Comparison of ENCODE assay signal across 8 cellular contexts in genomic region chr12:53995311-53996187, GRCh38. TPM values are rescaled to one million over a fixed set of nuclear protein-coding genes. Genes with fewer than 3 reads are reported as not detected.
DNase-seq lines count a peak whose midpoint lies in the region; ATAC-seq and TF ChIP-seq lines count a peak whose summit lies in the region.

No MANE protein-coding gene starts in this region.

- peaks cover 39% of the 10 kb centered on the region for H3K27me3 Mint-ChIP-seq in endothelial cell (ENCODE audit: unreplicated experiment)
- H3K27me3 Mint-ChIP-seq in natural killer cell treated with Interleukin-12 subunit alpha and Interleukin-12 subunit beta and Interleukin-15 and Interleukin-18, amount 100 ng/mL, for 72 hours, result peaks cover 70 to 75% of the 10 kb centered on the region in 2 donors

- peaks cover 41% of the 10 kb centered on the region for H3K4me1 ChIP-seq in OCI-LY3 (ENCODE audit: low read length)

- H3K4me2 ChIP-seq in OCI-LY3 (ENCODE audit: low read length), result peak overlapping the region; percentile 95

- ATAC-seq in natural killer cell treated with Interleukin-12 subunit alpha and Interleukin-12 subunit beta and Interleukin-15 and Interleukin-18, amount 100 ng/mL, for 72 hours, result peak; percentile 29 to 63
- ATAC-seq in HG03196 (IDR thresholded peaks at IDR 0.05; ENCODE audit: unreplicated experiment), result no peak
- ATAC-seq in HG02870 (IDR thresholded peaks at IDR 0.05; ENCODE audit: unreplicated experiment), result no peak

- H3K4me3 Mint-ChIP-seq in endothelial cell (ENCODE audit: unreplicated experiment), result peak overlapping the region; percentile 42
- peak overlapping the region; percentile 88 for H3K4me3 Mint-ChIP-seq in natural killer cell treated with Interleukin-12 subunit alpha and Interleukin-12 subunit beta and Interleukin-15 and Interleukin-18, amount 100 ng/mL, for 72 hours

- no peaks in the 10 kb centered on the region for H3K36me3 ChIP-seq in OCI-LY3 (replicated peaks; ENCODE audit: low read depth, low read length)

- no peaks in the 10 kb centered on the region for H3K79me2 ChIP-seq in OCI-LY3 (ENCODE audit: low read length)

- H3K36me3 Mint-ChIP-seq in endothelial cell (ENCODE audit: low read depth, unreplicated experiment), result no peaks in the 10 kb centered on the region
- no peaks in the 10 kb centered on the region for H3K36me3 Mint-ChIP-seq in natural killer cell treated with Interleukin-12 subunit alpha and Interleukin-12 subunit beta and Interleukin-15 and Interleukin-18, amount 100 ng/mL, for 72 hours

- peak overlapping the region; percentile 79 for H2AFZ ChIP-seq in OCI-LY3 (ENCODE audit: low read depth, low read length)

- no peaks in the 10 kb centered on the region for H3K9me3 Mint-ChIP-seq in endothelial cell (ENCODE audit: unreplicated experiment)
- H3K9me3 Mint-ChIP-seq in natural killer cell treated with Interleukin-12 subunit alpha and Interleukin-12 subunit beta and Interleukin-15 and Interleukin-18, amount 100 ng/mL, for 72 hours, result no peaks in the 10 kb centered on the region

- 0 out of 2 replicates have a peak, but pooled peaks cover 6% of the 10 kb centered on the region for H3K27me3 ChIP-seq in OCI-LY3 (ENCODE audit: low read depth, low read length)

- no peak overlapping the region for H3K27ac Mint-ChIP-seq in endothelial cell (ENCODE audit: unreplicated experiment)
- peak overlapping the region in 1 of 2 donors; percentile 27 for H3K27ac Mint-ChIP-seq in natural killer cell treated with Interleukin-12 subunit alpha and Interleukin-12 subunit beta and Interleukin-15 and Interleukin-18, amount 100 ng/mL, for 72 hours

- H3K9me3 ChIP-seq in OCI-LY3 (ENCODE audit: insufficient read depth, low read length), result no peaks in the 10 kb centered on the region

- H3K27ac ChIP-seq in OCI-LY3 (ENCODE audit: low read length), result peak overlapping the region; percentile 70

- H3K4me3 ChIP-seq in OCI-LY3 (ENCODE audit: low read length), result peak overlapping the region; percentile 90

- peaks cover 18% of the 10 kb centered on the region for H3K4me1 Mint-ChIP-seq in endothelial cell (ENCODE audit: unreplicated experiment)
- peaks cover 22 to 41% of the 10 kb centered on the region in 2 donors for H3K4me1 Mint-ChIP-seq in natural killer cell treated with Interleukin-12 subunit alpha and Interleukin-12 subunit beta and Interleukin-15 and Interleukin-18, amount 100 ng/mL, for 72 hours (ENCODE audit: low read depth in 2 of 2)

- no peaks in the 10 kb centered on the region for H4K20me1 ChIP-seq in OCI-LY3 (ENCODE audit: insufficient read depth, low read length)

- peak overlapping the region; percentile 98 for H3K9ac ChIP-seq in OCI-LY3 (ENCODE audit: low read length)

- TF ChIP-seq CTCF in OCI-LY3 (IDR thresholded peaks at IDR 0.05; ENCODE audit: low read depth, low read length) (no peak), endothelial cell (IDR thresholded peaks at IDR 0.05; ENCODE audit: unreplicated experiment) (no peak)

- DNase-seq in SIG-M5 treated with dmso at 0.1 percent for 504 hours (lab: John Stamatoyannopoulos, UW; ENCODE audit: unreplicated experiment), result peak; percentile 47
- DNase-seq in SIG-M5 (lab: John Stamatoyannopoulos, UW), result no peak
- DNase-seq in endothelial cell (ENCODE audit: low spot score), result no peak
- no peak for DNase-seq in natural killer cell treated with Interleukin-12 subunit alpha and Interleukin-12 subunit beta and Interleukin-15 and Interleukin-18, amount 100 ng/mL, for 72 hours (ENCODE audit: low spot score)
- DNase-seq in C1 segment of cervical spinal cord (lab: John Stamatoyannopoulos, UW), result no peak

RNA-seq across cellular contexts. Expression of gene HOXC9, which starts 4.4 kb away (rescaled TPM):
- 0.28 TPM for total RNA-seq in endothelial cell (ENCODE audit: unreplicated experiment)
- not detected for total RNA-seq in natural killer cell treated with Interleukin-12 subunit alpha and Interleukin-12 subunit beta and Interleukin-15 and Interleukin-18, amount 100 ng/mL, for 72 hours

RNA-seq across cellular contexts. Expression of gene HOXC10, which starts 10.6 kb away (rescaled TPM):
- 1.9 TPM for total RNA-seq in endothelial cell (ENCODE audit: unreplicated experiment)
- total RNA-seq in natural killer cell treated with Interleukin-12 subunit alpha and Interleukin-12 subunit beta and Interleukin-15 and Interleukin-18, amount 100 ng/mL, for 72 hours, result not detected

RNA-seq across cellular contexts. Expression of gene HOXC8, which starts 13.2 kb away (rescaled TPM):
- not detected for total RNA-seq in endothelial cell (ENCODE audit: unreplicated experiment)
- not detected for total RNA-seq in natural killer cell treated with Interleukin-12 subunit alpha and Interleukin-12 subunit beta and Interleukin-15 and Interleukin-18, amount 100 ng/mL, for 72 hours

RNA-seq across cellular contexts. Expression of gene HOTAIR, which starts 20.8 kb away (rescaled TPM):
- 1.4 TPM for total RNA-seq in endothelial cell (ENCODE audit: unreplicated experiment)
- not detected for total RNA-seq in natural killer cell treated with Interleukin-12 subunit alpha and Interleukin-12 subunit beta and Interleukin-15 and Interleukin-18, amount 100 ng/mL, for 72 hours

RNA-seq across cellular contexts. Expression of gene HOXC11, which starts 22.6 kb away (rescaled TPM):
- 0.38 TPM for total RNA-seq in endothelial cell (ENCODE audit: unreplicated experiment)
- not detected for total RNA-seq in natural killer cell treated with Interleukin-12 subunit alpha and Interleukin-12 subunit beta and Interleukin-15 and Interleukin-18, amount 100 ng/mL, for 72 hours

Comparison
In these comparisons a context has a peak if more than half of its experiments do, and no peak if none do; other contexts are left out.
1. ATAC-seq: peak in natural killer cell treated with Interleukin-12 subunit alpha and Interleukin-12 subunit beta and Interleukin-15 and Interleukin-18, amount 100 ng/mL, for 72 hours (2 of 2); none in HG03196 (single experiment) and HG02870 (single experiment).